ENCODE assay signal across 10 cellular contexts in the genomic region with DNA sequence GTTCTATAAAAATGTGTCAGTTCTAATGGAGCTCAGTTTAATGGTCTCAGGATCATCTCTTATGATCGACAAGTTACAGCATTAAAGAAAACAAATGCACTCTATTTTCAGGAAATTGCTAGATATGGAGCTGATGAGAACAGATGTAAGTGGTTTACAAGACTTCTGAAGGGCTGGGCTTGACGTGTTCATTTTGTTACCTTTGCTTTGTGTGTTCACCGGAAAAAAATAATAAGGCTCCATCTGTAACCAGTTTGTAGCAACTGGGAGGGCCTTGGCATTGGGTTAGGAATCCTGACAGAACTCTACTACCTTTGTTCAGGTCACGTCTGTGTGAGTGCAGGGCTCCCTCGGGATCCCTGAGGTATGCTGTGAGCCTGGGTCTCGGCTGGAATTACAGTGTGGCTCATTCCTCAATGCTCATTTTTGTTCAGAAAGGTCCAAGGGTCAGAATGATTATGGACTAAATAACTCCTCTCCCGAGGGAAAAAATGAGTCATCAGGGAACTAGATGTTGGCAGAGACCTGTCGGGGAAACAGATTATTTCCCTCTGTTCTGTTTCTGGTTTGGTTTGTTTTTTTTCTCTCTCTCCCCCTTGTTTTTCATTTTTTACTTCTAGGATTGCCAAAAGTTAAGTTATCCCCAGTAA.
A peak's percentile ranks its signal among the peaks of the same experiment; 100 is the strongest.
DNase-seq lines count a peak whose midpoint lies in the region; ATAC-seq and TF ChIP-seq lines count a peak whose summit lies in the region.
"Had no signal": no experiment of that assay in that cellular context is flagged by ENCODE, and none has a peak within 500 bp of the region (broad histone marks: within the 10 kb centered on the region; RNA-seq: fewer than 3 reads in every experiment).

No MANE protein-coding gene starts in this region.

- TF ChIP-seq CTCF in Calu3 (IDR thresholded peaks at IDR 0.05; ENCODE audit: unreplicated experiment), result no peak
- no peak for TF ChIP-seq CTCF in osteocyte (IDR thresholded peaks at IDR 0.05)
- no peak for TF ChIP-seq CTCF in coronary artery (IDR thresholded peaks at IDR 0.05)

- H3K4me1 Mint-ChIP-seq in Calu3 (ENCODE audit: low read depth, unreplicated experiment) (peaks cover 26% of the 10 kb centered on the region), osteocyte (ENCODE audit: unreplicated experiment) (peaks cover 22% of the 10 kb centered on the region)

- DNase-seq in Calu3 (peak; percentile 47), NCI-H2171 (lab: John Stamatoyannopoulos, UW) (peak; percentile 50), dermis blood vessel endothelial cell (peak; percentile 17), osteocyte (ENCODE audit: extremely low spot score, unreplicated experiment) (no peak), HPDE6-E6E7 (ENCODE audit: extremely low spot score) (no peak), head of caudate nucleus (no peak), coronary artery (ENCODE audit: low spot score) (no peak)
- DNase-seq: left ventricle myocardium inferior, NCI-H1048 had no signal

- peak overlapping the region; percentile 71 for H3K27ac Mint-ChIP-seq in Calu3 (ENCODE audit: unreplicated experiment)
- peak overlapping the region; percentile 54 for H3K27ac Mint-ChIP-seq in osteocyte (ENCODE audit: unreplicated experiment)

- H3K36me3 Mint-ChIP-seq in Calu3 (ENCODE audit: insufficient read depth, unreplicated experiment), result peaks cover 9% of the 10 kb centered on the region
- H3K36me3 Mint-ChIP-seq in osteocyte (ENCODE audit: unreplicated experiment), result no peaks in the 10 kb centered on the region

- no peak overlapping the region for H3K27ac ChIP-seq in coronary artery
- H3K27ac ChIP-seq: left ventricle myocardium inferior had no signal

- BruUV-seq in Calu3 (replicated peaks; lab: Mats Ljungman, UMichigan), result no TSS peak

- H3K4me3 Mint-ChIP-seq in Calu3 (ENCODE audit: low read depth, unreplicated experiment) (peak overlapping the region; percentile 15), osteocyte (ENCODE audit: unreplicated experiment) (no peak overlapping the region)

- H3K27me3 Mint-ChIP-seq in Calu3 (ENCODE audit: unreplicated experiment) (no peaks in the 10 kb centered on the region), osteocyte (ENCODE audit: unreplicated experiment) (no peaks in the 10 kb centered on the region)

- no peak for ATAC-seq in GM21576 (IDR thresholded peaks at IDR 0.05; ENCODE audit: unreplicated experiment)

- CTCF ChIA-PET in Calu3 (lab: Charles Lee), result no interaction called here

- intact Hi-C loops in Calu3 (cut with micrococcal nuclease; ENCODE audit: unreplicated experiment) (loop anchor here (5.0 kb wide), 1 partner anchor 35 kb away; no protein-coding TSS in a partner anchor), head of caudate nucleus (cut with DNase I) (no loop called here)

- H3K9me3 Mint-ChIP-seq in Calu3 (ENCODE audit: low read depth, unreplicated experiment), result no peaks in the 10 kb centered on the region
- H3K9me3 Mint-ChIP-seq in osteocyte (ENCODE audit: unreplicated experiment), result no peaks in the 10 kb centered on the region

- H3K4me3 ChIP-seq in coronary artery, result no peak overlapping the region
- H3K4me3 ChIP-seq: left ventricle myocardium inferior had no signal

Comparison
In these comparisons a context has a peak if more than half of its experiments do, and no peak if none do; other contexts are left out.
1. DNase-seq: peak in Calu3 (single experiment), NCI-H2171 (single experiment) and dermis blood vessel endothelial cell (single experiment); none in osteocyte (single experiment), HPDE6-E6E7 (single experiment), head of caudate nucleus (0 of 42) and coronary artery (single experiment).